In genomic region chr2:99488587-99488998, GRCh38 we compare ENCODE assay signal across 8 cellular contexts.
DNase-seq lines count a peak whose midpoint lies in the region; ATAC-seq and TF ChIP-seq lines count a peak whose summit lies in the region.

No MANE protein-coding gene starts in this region.

- no peak for TF ChIP-seq CTCF in GM12875 (IDR thresholded peaks at IDR 0.05; ENCODE audit: borderline replicate concordance, insufficient read depth, low read depth, low read length)

- H3K27me3 ChIP-seq in duodenal mucosa (ENCODE audit: control insufficient read depth in 1 of 2, insufficient read depth in 2 of 2, low read length in 2 of 2), result no peaks in the 10 kb centered on the region
- H3K27me3 ChIP-seq in mucosa of stomach (ENCODE audit: control insufficient read depth, insufficient read depth, low read length), result no peaks in the 10 kb centered on the region

- peak overlapping the region; percentile 71 for H3K27ac ChIP-seq in duodenal mucosa (ENCODE audit: low read depth, low read length)

- peak overlapping the region; percentile 79 for H3K4me3 ChIP-seq in GM12875 (ENCODE audit: low read depth, low read length)
- peak overlapping the region; percentile 85 to 87 for H3K4me3 ChIP-seq in duodenal mucosa (ENCODE audit: low read depth in 1 of 2, low read length in 2 of 2)
- peak overlapping the region; percentile 77 for H3K4me3 ChIP-seq in mucosa of stomach (ENCODE audit: low read length)

- peak; percentile 5 for DNase-seq in AG08395 (ENCODE audit: low spot score)
- DNase-seq in RPMI8226, result peak; percentile 41
- DNase-seq in NCI-H2107 treated with DMSO at 0.1 percent for 48 hours (lab: John Stamatoyannopoulos, UW; ENCODE audit: unreplicated experiment), result no peak

- peaks cover 15 to 23% of the 10 kb centered on the region in 2 donors for H3K4me1 ChIP-seq in duodenal mucosa (ENCODE audit: control insufficient read depth in 1 of 2, insufficient read depth in 2 of 2, low read length in 2 of 2)
- peaks cover 5% of the 10 kb centered on the region for H3K4me1 ChIP-seq in mucosa of stomach (ENCODE audit: control insufficient read depth, insufficient read depth, low read length)

- ATAC-seq in HG03439 (IDR thresholded peaks at IDR 0.05; ENCODE audit: unreplicated experiment), result no peak
- no peak for ATAC-seq in HG03378 (IDR thresholded peaks at IDR 0.05; ENCODE audit: unreplicated experiment)

- H3K9me3 ChIP-seq in duodenal mucosa (ENCODE audit: control insufficient read depth in 1 of 2, low read length in 2 of 2), result no peaks in the 10 kb centered on the region
- H3K9me3 ChIP-seq in mucosa of stomach (ENCODE audit: control insufficient read depth, low read length), result no peaks in the 10 kb centered on the region

- H3K9ac ChIP-seq in duodenal mucosa (ENCODE audit: low read depth in 1 of 2, low read length in 2 of 2), result peak overlapping the region; percentile 73
- H3K9ac ChIP-seq in mucosa of stomach (ENCODE audit: low read length), result peak overlapping the region; percentile 81

- H3K36me3 ChIP-seq in duodenal mucosa (ENCODE audit: control insufficient read depth in 1 of 2, insufficient read depth in 2 of 2, low read length in 2 of 2), result no peaks in the 10 kb centered on the region
- H3K36me3 ChIP-seq in mucosa of stomach (ENCODE audit: control insufficient read depth, insufficient read depth, low read length), result no peaks in the 10 kb centered on the region
